In genomic region chr2:27093430-27094352, GRCh38 we compare ENCODE assay signal across 28 cellular contexts. TPM values are rescaled to one million over a fixed set of nuclear protein-coding genes. Genes with fewer than 3 reads are reported as not detected.
DNase-seq lines count a peak whose midpoint lies in the region; ATAC-seq, FAIRE-seq and TF ChIP-seq lines count a peak whose summit lies in the region.
"Had no signal": no experiment of that assay in that cellular context is flagged by ENCODE, and none has a peak within 500 bp of the region (broad histone marks: within the 10 kb centered on the region; RNA-seq: fewer than 3 reads in every experiment).

No MANE protein-coding gene starts in this region.

- H3K4me2 ChIP-seq in HepG2 (ENCODE audit: low read depth, low read length), result peak overlapping the region; percentile 96
- H3K4me2 ChIP-seq in parathyroid adenoma (ENCODE audit: low read length), result no peak overlapping the region

- H2AFZ ChIP-seq in HepG2 (ENCODE audit: low read length), result no peak overlapping the region
- H2AFZ ChIP-seq in parathyroid adenoma, result peak overlapping the region; percentile 86

- TF ChIP-seq RAD21 in HepG2 (CRISPR knock-in tag; IDR thresholded peaks at IDR 0.05), result peak; percentile 25; the same call in 1 of the 2 replicates

- ATAC-seq in HepG2 (peak; percentile 85), GM21360 (IDR thresholded peaks at IDR 0.05; ENCODE audit: unreplicated experiment) (no peak)
- ATAC-seq: CD8-positive, alpha-beta T cell; GM12878; left lung; stimulated activated memory B cell treated with anti-CD40 and anti-IgM and Interleukin-4, amounts not matched to agents 10 μg/mL and 1 μg/mL and 100 μg/mL, for 72 hours had no signal

- H3K27me3 Mint-ChIP-seq in nephron progenitor cell (ENCODE audit: low read depth, poor library complexity), result peaks cover 28% of the 10 kb centered on the region
- no peaks in the 10 kb centered on the region for H3K27me3 Mint-ChIP-seq in chondrocyte (ENCODE audit: low read depth)
- H3K27me3 Mint-ChIP-seq: activated CD4-positive, alpha-beta T cell treated with anti-CD3 and anti-CD28 coated beads, Interleukin-2, amount 10 ng/mL, durations not matched to agents 24 days and 14 days; naive B cell; stimulated activated memory B cell treated with anti-CD40 and anti-IgM and Interleukin-4, amounts not matched to agents 10 μg/mL and 1 μg/mL and 100 μg/mL, for 72 hours had no signal

- POLR2A ChIA-PET in HepG2 (lab: Yijun Ruan, JAX), result interaction anchor here (0.6 to 4.8 kb wide), 32 partner anchors 7 to 1215 kb away, joined by 3 to 61 read pairs (median 5); partner anchors contain the start of genes ABHD1, AGBL5, ATRAID and CGREF1

- TF ChIP-seq CTCF in D721Med (IDR thresholded peaks at IDR 0.05; ENCODE audit: insufficient read depth, missing control alignments) (no peak), WERI-Rb-1 (IDR thresholded peaks at IDR 0.05; ENCODE audit: low read depth, low read length) (0 out of 2 replicates have a peak, but pooled peaks have one; percentile 12), HepG2 (CRISPR knock-in tag; IDR thresholded peaks at IDR 0.05) (peak; percentile 60), parathyroid adenoma (IDR thresholded peaks at IDR 0.05) (no peak), nephron progenitor cell (IDR thresholded peaks at IDR 0.05) (no peak), chondrocyte (IDR thresholded peaks at IDR 0.05) (no peak)

- H3K9me3 ChIP-seq in WERI-Rb-1 (ENCODE audit: severe bottlenecking) (no peaks in the 10 kb centered on the region), HepG2 (ENCODE audit: low read length) (no peaks in the 10 kb centered on the region), parathyroid adenoma (ENCODE audit: control insufficient read depth, low read length) (no peaks in the 10 kb centered on the region)
- H3K9me3 ChIP-seq: ascending aorta, left lung, upper lobe of left lung had no signal

- H3K27ac ChIP-seq in WERI-Rb-1 (no peak overlapping the region), HepG2 (ENCODE audit: extremely low read length, insufficient read depth, low read length) (peak overlapping the region; percentile 97), parathyroid adenoma (peak overlapping the region; percentile 8)
- H3K27ac ChIP-seq: ascending aorta, left lung, upper lobe of left lung had no signal

- H3K9me3 Mint-ChIP-seq in nephron progenitor cell (no peaks in the 10 kb centered on the region), chondrocyte (ENCODE audit: low read depth) (no peaks in the 10 kb centered on the region)
- H3K9me3 Mint-ChIP-seq: activated CD4-positive, alpha-beta T cell treated with anti-CD3 and anti-CD28 coated beads, Interleukin-2, amount 10 ng/mL, durations not matched to agents 24 days and 14 days; CD8-positive, alpha-beta T cell; immature natural killer cell; naive B cell; stimulated activated memory B cell treated with anti-CD40 and anti-IgM and Interleukin-4, amounts not matched to agents 10 μg/mL and 1 μg/mL and 100 μg/mL, for 72 hours had no signal

- H3K4me1 ChIP-seq in HepG2 (ENCODE audit: insufficient read depth, low read length) (peaks cover 83% of the 10 kb centered on the region), parathyroid adenoma (peaks cover 27% of the 10 kb centered on the region)

- H3K79me2 ChIP-seq in HepG2 (ENCODE audit: insufficient read depth, low read length) (peaks cover 43% of the 10 kb centered on the region), parathyroid adenoma (no peaks in the 10 kb centered on the region)

- H3K27me3 ChIP-seq in WERI-Rb-1 (ENCODE audit: insufficient read depth, low read depth, severe bottlenecking) (no peaks in the 10 kb centered on the region), HepG2 (ENCODE audit: control insufficient read depth in 1 of 2, insufficient read depth in 2 of 2, low read length in 2 of 2) (no peaks in the 10 kb centered on the region), parathyroid adenoma (ENCODE audit: control insufficient read depth, insufficient read depth, low read length) (no peaks in the 10 kb centered on the region)
- H3K27me3 ChIP-seq: ascending aorta, left lung, upper lobe of left lung had no signal

- H3K27ac Mint-ChIP-seq in nephron progenitor cell (no peak overlapping the region), chondrocyte (ENCODE audit: unreplicated experiment) (no peak overlapping the region)
- H3K27ac Mint-ChIP-seq: activated CD4-positive, alpha-beta T cell treated with anti-CD3 and anti-CD28 coated beads, Interleukin-2, amount 10 ng/mL, durations not matched to agents 24 days and 14 days; CD8-positive, alpha-beta T cell; immature natural killer cell; stimulated activated memory B cell treated with anti-CD40 and anti-IgM and Interleukin-4, amounts not matched to agents 10 μg/mL and 1 μg/mL and 100 μg/mL, for 72 hours had no signal

- H3K36me3 Mint-ChIP-seq in nephron progenitor cell (ENCODE audit: low read depth) (no peaks in the 10 kb centered on the region), chondrocyte (ENCODE audit: low read depth) (no peaks in the 10 kb centered on the region)
- H3K36me3 Mint-ChIP-seq: immature natural killer cell; naive B cell; stimulated activated memory B cell treated with anti-CD40 and anti-IgM and Interleukin-4, amounts not matched to agents 10 μg/mL and 1 μg/mL and 100 μg/mL, for 72 hours had no signal

- intact Hi-C loops in HepG2 (cut with micrococcal nuclease; ENCODE audit: unreplicated experiment), result loop anchor here (5.0 kb wide), 1 partner anchor 306 kb away; the partner anchor contains the start of gene CENPA

- TSS peak; percentile 58 for BruUV-seq in HepG2 (replicated peaks; lab: Mats Ljungman, UMichigan)

- H3K36me3 ChIP-seq in WERI-Rb-1, result no peaks in the 10 kb centered on the region
- H3K36me3 ChIP-seq in HepG2 (replicated peaks in 1 of 2; ENCODE audit: control insufficient read depth in 1 of 2, insufficient read depth in 2 of 2, low read length in 2 of 2), result peaks cover 4 to 27% of the 10 kb centered on the region in 2 experiments
- no peaks in the 10 kb centered on the region for H3K36me3 ChIP-seq in parathyroid adenoma (ENCODE audit: control insufficient read depth, insufficient read depth, low read length)
- H3K36me3 ChIP-seq: ascending aorta, left lung, upper lobe of left lung had no signal

- no peaks in the 10 kb centered on the region for H4K20me1 ChIP-seq in HepG2 (ENCODE audit: insufficient read depth, low read length)

- TF ChIP-seq EP300 in HepG2 (IDR thresholded peaks at IDR 0.05; ENCODE audit: low read depth in 2 of 2, low read length in 2 of 2) (peak in 1 of 2 experiments; percentile 74; a peak in 2 of 4 replicates), HepG2 (CRISPR knock-in tag; IDR thresholded peaks at IDR 0.05; ENCODE audit: borderline replicate concordance) (no peak; the same call in 1 of the 2 replicates)

- 31% methylated on average over 6 of the region's 6 CpGs for WGBS in HepG2 (ENCODE audit: low lambda C conversion rate)

- no peak overlapping the region for H3K4me3 Mint-ChIP-seq in nephron progenitor cell
- H3K4me3 Mint-ChIP-seq in chondrocyte (ENCODE audit: unreplicated experiment), result no peak overlapping the region
- H3K4me3 Mint-ChIP-seq: activated CD4-positive, alpha-beta T cell treated with anti-CD3 and anti-CD28 coated beads, Interleukin-2, amount 10 ng/mL, durations not matched to agents 24 days and 14 days; CD8-positive, alpha-beta T cell; immature natural killer cell; stimulated activated memory B cell treated with anti-CD40 and anti-IgM and Interleukin-4, amounts not matched to agents 10 μg/mL and 1 μg/mL and 100 μg/mL, for 72 hours had no signal

- H3K4me3 ChIP-seq in WERI-Rb-1 (ENCODE audit: low read depth, low read length) (no peak overlapping the region), HepG2 (replicated peaks in 1 of 3; ENCODE audit: insufficient read depth in 1 of 3, low read depth in 2 of 3, low read length in 3 of 3) (peak overlapping the region; percentile 23 to 59 (median 24)), parathyroid adenoma (ENCODE audit: low read depth, low read length) (no peak overlapping the region)
- H3K4me3 ChIP-seq: ascending aorta, GM12878, left lung, upper lobe of left lung had no signal

- no peak for FAIRE-seq in D721Med (lab: Jason Lieb, UNC)
- FAIRE-seq in HepG2 (lab: Jason Lieb, UNC), result peak; percentile 96
- FAIRE-seq: colon, GM12878, GM19239, H54 had no signal

- H3K9ac ChIP-seq in HepG2 (ENCODE audit: insufficient read depth, low read depth, low read length) (peak overlapping the region; percentile 79), parathyroid adenoma (no peak overlapping the region)

- in situ Hi-C loops in HepG2 (cut with HindIII; ENCODE audit: extremely low pct_ligation_motif_present, low pct_unique_long_range_greater_than_20kb), result no loop called here

- CTCF ChIA-PET in HepG2 (lab: Yijun Ruan, JAX; ENCODE audit: low intra/inter-chr PET ratio, low total read pairs), result no interaction called here

- peak in 1 of 2 experiments; percentile 63; a peak in 1 of 4 replicates for TF ChIP-seq POLR2A in HepG2 (IDR thresholded peaks at IDR 0.05; ENCODE audit: insufficient read depth in 1 of 2, low read depth in 2 of 2, low read length in 2 of 2)

- peak; percentile 66 for DNase-seq in D721Med (ENCODE audit: insufficient read length, low spot score)
- peak; percentile 67 for DNase-seq in WERI-Rb-1
- DNase-seq in HepG2 (ENCODE audit: low spot score), result peak; percentile 94
- DNase-seq in COLO668 (lab: John Stamatoyannopoulos, UW; ENCODE audit: unreplicated experiment), result no peak
- no peak for DNase-seq in nephron progenitor cell
- no peak for DNase-seq in chondrocyte (ENCODE audit: low spot score)
- DNase-seq: activated CD4-positive, alpha-beta T cell treated with anti-CD3 and anti-CD28 coated beads, Interleukin-2, amount 10 ng/mL, durations not matched to agents 24 days and 14 days; activated CD8-positive, alpha-beta memory T cell treated with anti-CD3 and anti-CD28 coated beads for 24 hours; activated gamma-delta T cell; CD8-positive, alpha-beta T cell; DMS 273 treated with DMSO at 0.1 percent for 48 hours; effector CD4-positive, alpha-beta T cell; hypothalamus; immature natural killer cell; left lung; MV-4-11; naive B cell; NCI-H446 had no signal

- H3K4me1 Mint-ChIP-seq in nephron progenitor cell (peaks cover 33% of the 10 kb centered on the region), chondrocyte (ENCODE audit: low read depth) (peaks cover 9% of the 10 kb centered on the region)

RNA-seq across cellular contexts. Expression of gene KHK, which starts 7.1 kb away (rescaled TPM):
- total RNA-seq in HepG2 (2016; rRNA removed; fragmentation: Illumina TruSeq; extraction: Trizol), result 29.9 and 40.9 TPM in 2 replicates
- total RNA-seq in HepG2 (2016; cell fraction: cytosol; rRNA removed; fragmentation: Illumina TruSeq; extraction: Trizol; ENCODE audit: low read depth), result 8.1 and 9.7 TPM in 2 replicates
- total RNA-seq in HepG2 (2016; cell fraction: insoluble cytoplasmic fraction; rRNA removed; fragmentation: Illumina TruSeq; extraction: Trizol), result 31.6 and 41.5 TPM in 2 replicates
- total RNA-seq in HepG2 (2016; cell fraction: membrane; rRNA removed; fragmentation: Illumina TruSeq; extraction: Trizol), result 15.4 and 18.4 TPM in 2 replicates
- 34.9 and 38.4 TPM in 2 replicates for total RNA-seq in HepG2 (2016; cell fraction: nucleus; rRNA removed; fragmentation: Illumina TruSeq; extraction: Trizol)
- 99.2 and 139 TPM in 2 replicates for polyA plus RNA-seq in HepG2 (2011; rRNA removed)
- polyA plus RNA-seq in HepG2 (2011; cell fraction: cytosol; rRNA removed), result 93.9 and 100.0 TPM in 2 replicates
- polyA plus RNA-seq in HepG2 (2011; cell fraction: nucleus; rRNA removed), result 195 and 260 TPM in 2 replicates
- 128 and 136 TPM in 2 replicates for polyA plus RNA-seq in HepG2 (2012)
- polyA plus RNA-seq in HepG2 (2016; cell fraction: cytosol; fragmentation: Illumina TruSeq; extraction: Trizol; ENCODE audit: low read depth), result 12.3 and 15.8 TPM in 2 replicates
- 39.2 and 45.9 TPM in 2 replicates for polyA plus RNA-seq in HepG2 (2016; cell fraction: insoluble cytoplasmic fraction; fragmentation: Illumina TruSeq; extraction: Trizol; ENCODE audit: low read depth)
- polyA plus RNA-seq in HepG2 (2016; cell fraction: membrane; fragmentation: Illumina TruSeq; extraction: Trizol; ENCODE audit: low read depth), result 14.9 and 20.8 TPM in 2 replicates
- 94.3 and 95.6 TPM in 2 replicates for polyA plus RNA-seq in HepG2 (2016; cell fraction: nucleus; fragmentation: Illumina TruSeq; extraction: Trizol; ENCODE audit: insufficient read depth, low read depth)
- 6.9 and 106 TPM in 2 replicates for polyA minus RNA-seq in HepG2 (2011; rRNA and poly(A)+ RNA removed; ENCODE audit: low replicate concordance)
- 29.4 and 50.9 TPM in 2 replicates for polyA minus RNA-seq in HepG2 (2011; cell fraction: cytosol; rRNA and poly(A)+ RNA removed)
- 51.5 and 66.5 TPM in 2 replicates for polyA minus RNA-seq in HepG2 (2011; cell fraction: nucleus; rRNA and poly(A)+ RNA removed)
- 1.2 to 1.9 TPM (median 1.3 TPM) in 3 replicates for total RNA-seq in chondrocyte

RNA-seq across cellular contexts. Expression of gene EMILIN1, which starts 15.3 kb away (rescaled TPM):
- 4.0 and 9.7 TPM in 2 replicates for total RNA-seq in HepG2 (2016; rRNA removed; fragmentation: Illumina TruSeq; extraction: Trizol)
- total RNA-seq in HepG2 (2016; cell fraction: cytosol; rRNA removed; fragmentation: Illumina TruSeq; extraction: Trizol; ENCODE audit: low read depth), result 0.53 and 0.61 TPM in 2 replicates
- total RNA-seq in HepG2 (2016; cell fraction: insoluble cytoplasmic fraction; rRNA removed; fragmentation: Illumina TruSeq; extraction: Trizol), result 4.1 and 12.5 TPM in 2 replicates
- 1.4 TPM in 2 replicates for total RNA-seq in HepG2 (2016; cell fraction: membrane; rRNA removed; fragmentation: Illumina TruSeq; extraction: Trizol)
- total RNA-seq in HepG2 (2016; cell fraction: nucleus; rRNA removed; fragmentation: Illumina TruSeq; extraction: Trizol), result 8.7 and 9.5 TPM in 2 replicates
- polyA plus RNA-seq in HepG2 (2011; rRNA removed), result 8.1 and 13.1 TPM in 2 replicates
- 9.7 and 19.1 TPM in 2 replicates for polyA plus RNA-seq in HepG2 (2011; cell fraction: cytosol; rRNA removed)
- polyA plus RNA-seq in HepG2 (2011; cell fraction: nucleus; rRNA removed), result 30.1 and 34.4 TPM in 2 replicates
- 8.6 and 10.0 TPM in 2 replicates for polyA plus RNA-seq in HepG2 (2012)
- polyA plus RNA-seq in HepG2 (2016; cell fraction: cytosol; fragmentation: Illumina TruSeq; extraction: Trizol; ENCODE audit: low read depth), result 0.42 and 0.58 TPM in 2 replicates
- polyA plus RNA-seq in HepG2 (2016; cell fraction: insoluble cytoplasmic fraction; fragmentation: Illumina TruSeq; extraction: Trizol; ENCODE audit: low read depth), result 2.8 and 3.2 TPM in 2 replicates
- 0.45 and 1.0 TPM in 2 replicates for polyA plus RNA-seq in HepG2 (2016; cell fraction: membrane; fragmentation: Illumina TruSeq; extraction: Trizol; ENCODE audit: low read depth)
- 14.3 and 15.9 TPM in 2 replicates for polyA plus RNA-seq in HepG2 (2016; cell fraction: nucleus; fragmentation: Illumina TruSeq; extraction: Trizol; ENCODE audit: insufficient read depth, low read depth)
- polyA minus RNA-seq in HepG2 (2011; rRNA and poly(A)+ RNA removed; ENCODE audit: low replicate concordance), result 0.54 and 19.1 TPM in 2 replicates
- polyA minus RNA-seq in HepG2 (2011; cell fraction: cytosol; rRNA and poly(A)+ RNA removed), result 13.6 and 17.2 TPM in 2 replicates
- 4.8 and 5.6 TPM in 2 replicates for polyA minus RNA-seq in HepG2 (2011; cell fraction: nucleus; rRNA and poly(A)+ RNA removed)
- 180 to 235 TPM (median 182 TPM) in 3 replicates for total RNA-seq in chondrocyte

RNA-seq across cellular contexts. Expression of gene OST4, which starts 22.2 kb away (rescaled TPM):
- total RNA-seq in HepG2 (2016; rRNA removed; fragmentation: Illumina TruSeq; extraction: Trizol) (498 and 508 TPM in 2 replicates), chondrocyte (473 to 494 TPM (median 478 TPM) in 3 replicates)
- 947 and 1,365 TPM in 2 replicates for total RNA-seq in HepG2 (2016; cell fraction: cytosol; rRNA removed; fragmentation: Illumina TruSeq; extraction: Trizol; ENCODE audit: low read depth)
- total RNA-seq in HepG2 (2016; cell fraction: insoluble cytoplasmic fraction; rRNA removed; fragmentation: Illumina TruSeq; extraction: Trizol), result 496 and 506 TPM in 2 replicates
- total RNA-seq in HepG2 (2016; cell fraction: membrane; rRNA removed; fragmentation: Illumina TruSeq; extraction: Trizol), result 928 and 1,097 TPM in 2 replicates
- total RNA-seq in HepG2 (2016; cell fraction: nucleus; rRNA removed; fragmentation: Illumina TruSeq; extraction: Trizol), result 200 and 226 TPM in 2 replicates
- 491 and 584 TPM in 2 replicates for polyA plus RNA-seq in HepG2 (2011; rRNA removed)
- 627 and 1,057 TPM in 2 replicates for polyA plus RNA-seq in HepG2 (2011; cell fraction: cytosol; rRNA removed)
- polyA plus RNA-seq in HepG2 (2011; cell fraction: nucleus; rRNA removed), result 336 and 383 TPM in 2 replicates
- polyA plus RNA-seq in HepG2 (2012), result 371 and 440 TPM in 2 replicates
- 1,401 and 1,836 TPM in 2 replicates for polyA plus RNA-seq in HepG2 (2016; cell fraction: cytosol; fragmentation: Illumina TruSeq; extraction: Trizol; ENCODE audit: low read depth)
- polyA plus RNA-seq in HepG2 (2016; cell fraction: insoluble cytoplasmic fraction; fragmentation: Illumina TruSeq; extraction: Trizol; ENCODE audit: low read depth), result 640 and 680 TPM in 2 replicates
- 1,282 and 1,407 TPM in 2 replicates for polyA plus RNA-seq in HepG2 (2016; cell fraction: membrane; fragmentation: Illumina TruSeq; extraction: Trizol; ENCODE audit: low read depth)
- 415 and 448 TPM in 2 replicates for polyA plus RNA-seq in HepG2 (2016; cell fraction: nucleus; fragmentation: Illumina TruSeq; extraction: Trizol; ENCODE audit: insufficient read depth, low read depth)
- polyA minus RNA-seq in HepG2 (2011; rRNA and poly(A)+ RNA removed; ENCODE audit: low replicate concordance), result 310 and 535 TPM in 2 replicates
- polyA minus RNA-seq in HepG2 (2011; cell fraction: cytosol; rRNA and poly(A)+ RNA removed), result 514 and 560 TPM in 2 replicates
- 136 and 144 TPM in 2 replicates for polyA minus RNA-seq in HepG2 (2011; cell fraction: nucleus; rRNA and poly(A)+ RNA removed)

RNA-seq across cellular contexts. Expression of gene CGREF1, which starts 25.2 kb away (rescaled TPM):
- total RNA-seq in HepG2 (2016; rRNA removed; fragmentation: Illumina TruSeq; extraction: Trizol) (7.0 and 13.9 TPM in 2 replicates), chondrocyte (9.6 to 15.9 TPM (median 13.5 TPM) in 3 replicates)
- 7.2 and 7.6 TPM in 2 replicates for total RNA-seq in HepG2 (2016; cell fraction: cytosol; rRNA removed; fragmentation: Illumina TruSeq; extraction: Trizol; ENCODE audit: low read depth)
- 6.8 and 14.7 TPM in 2 replicates for total RNA-seq in HepG2 (2016; cell fraction: insoluble cytoplasmic fraction; rRNA removed; fragmentation: Illumina TruSeq; extraction: Trizol)
- 9.9 and 14.3 TPM in 2 replicates for total RNA-seq in HepG2 (2016; cell fraction: membrane; rRNA removed; fragmentation: Illumina TruSeq; extraction: Trizol)
- total RNA-seq in HepG2 (2016; cell fraction: nucleus; rRNA removed; fragmentation: Illumina TruSeq; extraction: Trizol), result 11.7 and 13.6 TPM in 2 replicates
- polyA plus RNA-seq in HepG2 (2011; rRNA removed), result 23.4 and 30.8 TPM in 2 replicates
- 26.4 and 27.5 TPM in 2 replicates for polyA plus RNA-seq in HepG2 (2011; cell fraction: cytosol; rRNA removed)
- polyA plus RNA-seq in HepG2 (2011; cell fraction: nucleus; rRNA removed), result 30.3 and 37.8 TPM in 2 replicates
- polyA plus RNA-seq in HepG2 (2012), result 29.7 and 31.5 TPM in 2 replicates
- 9.6 and 11.3 TPM in 2 replicates for polyA plus RNA-seq in HepG2 (2016; cell fraction: cytosol; fragmentation: Illumina TruSeq; extraction: Trizol; ENCODE audit: low read depth)
- 9.2 and 9.7 TPM in 2 replicates for polyA plus RNA-seq in HepG2 (2016; cell fraction: insoluble cytoplasmic fraction; fragmentation: Illumina TruSeq; extraction: Trizol; ENCODE audit: low read depth)
- 12.0 and 14.2 TPM in 2 replicates for polyA plus RNA-seq in HepG2 (2016; cell fraction: membrane; fragmentation: Illumina TruSeq; extraction: Trizol; ENCODE audit: low read depth)
- 23.5 and 24.6 TPM in 2 replicates for polyA plus RNA-seq in HepG2 (2016; cell fraction: nucleus; fragmentation: Illumina TruSeq; extraction: Trizol; ENCODE audit: insufficient read depth, low read depth)
- polyA minus RNA-seq in HepG2 (2011; rRNA and poly(A)+ RNA removed; ENCODE audit: low replicate concordance), result 0.09 and 14.9 TPM in 2 replicates
- 5.9 and 7.1 TPM in 2 replicates for polyA minus RNA-seq in HepG2 (2011; cell fraction: cytosol; rRNA and poly(A)+ RNA removed)
- polyA minus RNA-seq in HepG2 (2011; cell fraction: nucleus; rRNA and poly(A)+ RNA removed), result 10.7 and 13.8 TPM in 2 replicates
- total RNA-seq: CD8-positive, alpha-beta T cell; GM12878 had no signal
- polyA plus RNA-seq: immature natural killer cell had no signal

RNA-seq across cellular contexts. Expression of gene ABHD1, which starts 29.9 kb away (rescaled TPM):
- total RNA-seq in HepG2 (2016; rRNA removed; fragmentation: Illumina TruSeq; extraction: Trizol) (0.04 TPM in 1 of 2 replicates, not detected in the other), chondrocyte (0.30 to 0.44 TPM (median 0.31 TPM) in 3 replicates)
- 0.40 and 0.44 TPM in 2 replicates for total RNA-seq in HepG2 (2016; cell fraction: cytosol; rRNA removed; fragmentation: Illumina TruSeq; extraction: Trizol; ENCODE audit: low read depth)
- total RNA-seq in HepG2 (2016; cell fraction: insoluble cytoplasmic fraction; rRNA removed; fragmentation: Illumina TruSeq; extraction: Trizol), result 0.15 and 0.22 TPM in 2 replicates
- total RNA-seq in HepG2 (2016; cell fraction: membrane; rRNA removed; fragmentation: Illumina TruSeq; extraction: Trizol), result 0.28 and 0.52 TPM in 2 replicates
- not detected in 2 replicates for total RNA-seq in HepG2 (2016; cell fraction: nucleus; rRNA removed; fragmentation: Illumina TruSeq; extraction: Trizol)
- 0.81 and 0.85 TPM in 2 replicates for polyA plus RNA-seq in HepG2 (2011; rRNA removed)
- 0.62 and 0.63 TPM in 2 replicates for polyA plus RNA-seq in HepG2 (2011; cell fraction: cytosol; rRNA removed)
- polyA plus RNA-seq in HepG2 (2011; cell fraction: nucleus; rRNA removed), result 3.5 and 4.0 TPM in 2 replicates
- polyA plus RNA-seq in HepG2 (2012), result 1.7 and 1.8 TPM in 2 replicates
- 0.51 and 0.72 TPM in 2 replicates for polyA plus RNA-seq in HepG2 (2016; cell fraction: cytosol; fragmentation: Illumina TruSeq; extraction: Trizol; ENCODE audit: low read depth)
- polyA plus RNA-seq in HepG2 (2016; cell fraction: insoluble cytoplasmic fraction; fragmentation: Illumina TruSeq; extraction: Trizol; ENCODE audit: low read depth), result not detected in 2 replicates
- 0.34 and 0.47 TPM in 2 replicates for polyA plus RNA-seq in HepG2 (2016; cell fraction: membrane; fragmentation: Illumina TruSeq; extraction: Trizol; ENCODE audit: low read depth)
- polyA plus RNA-seq in HepG2 (2016; cell fraction: nucleus; fragmentation: Illumina TruSeq; extraction: Trizol; ENCODE audit: insufficient read depth, low read depth), result 0.69 TPM in 1 of 2 replicates, not detected in the other
- 0.72 TPM in 1 of 2 replicates, not detected in the other for polyA minus RNA-seq in HepG2 (2011; rRNA and poly(A)+ RNA removed; ENCODE audit: low replicate concordance)
- polyA minus RNA-seq in HepG2 (2011; cell fraction: cytosol; rRNA and poly(A)+ RNA removed), result not detected in 2 replicates
- 0.26 and 1.4 TPM in 2 replicates for polyA minus RNA-seq in HepG2 (2011; cell fraction: nucleus; rRNA and poly(A)+ RNA removed)
- total RNA-seq: ascending aorta, left lung, skeletal muscle tissue had no signal

Comparison
In these comparisons a context has a peak if more than half of its experiments do, and no peak if none do; other contexts are left out.
1. DNase-seq: peak in D721Med (single experiment), WERI-Rb-1 (single experiment) and HepG2 (single experiment); none in COLO668 (single experiment), nephron progenitor cell (single experiment) and chondrocyte (single experiment).
2. CTCF ChIP-seq: peak in WERI-Rb-1 (single experiment) and HepG2 (single experiment); none in D721Med (single experiment), parathyroid adenoma (single experiment), nephron progenitor cell (single experiment) and chondrocyte (single experiment).
3. H3K4me3 ChIP-seq: peak in HepG2 (3 of 3); none in WERI-Rb-1 (single experiment) and parathyroid adenoma (single experiment).
4. RNA of gene EMILIN1, which starts 15.3 kb away (total RNA-seq): 180 to 235 TPM in chondrocyte; 0.53 to 12.5 TPM in HepG2; every median in the first group is over 10 times any median in the second.